In the genomic region with DNA sequence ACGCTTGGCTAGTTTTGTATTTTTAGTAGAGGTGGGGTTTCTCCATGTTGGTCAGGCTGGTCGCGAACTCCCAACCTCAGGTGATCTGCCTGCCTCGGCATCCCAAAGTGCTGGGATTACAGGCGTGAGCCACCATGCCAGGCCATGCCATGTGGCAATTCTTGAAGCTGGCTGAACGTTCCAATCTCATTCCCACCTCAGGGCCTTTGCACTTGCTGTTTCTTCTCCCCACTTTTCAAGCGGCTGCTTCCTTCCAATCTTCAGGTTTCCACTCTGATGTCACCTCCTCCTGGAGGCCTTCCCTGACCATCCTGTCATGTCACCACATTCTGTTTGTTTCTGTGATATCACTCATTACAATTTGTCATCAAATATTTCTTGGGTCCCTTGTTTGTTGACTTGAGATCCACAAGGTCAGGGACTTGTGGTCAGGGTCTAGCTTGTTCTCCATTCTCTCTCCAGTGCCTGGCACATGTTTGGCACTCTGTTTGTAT, we compare ENCODE assay signal across 2 cellular contexts.
TF ChIP-seq lines count a peak whose summit lies in the region.

No MANE protein-coding gene starts in this region.

TF ChIP-seq in A549, 52 proteins besides CTCF, POLR2A, EP300 and RAD21:
- TF ChIP-seq HDAC2 (IDR thresholded peaks at IDR 0.05) (no peak), ZFP36 (IDR thresholded peaks at IDR 0.05; ENCODE audit: borderline replicate concordance, partially characterized antibody) (peak; percentile 53)
TF ChIP-seq in A549: peak in this region for 1.

TF ChIP-seq in GM23338, 12 proteins besides CTCF, POLR2A, EP300 and RAD21:
- TF ChIP-seq CREB1 (CRISPR knock-in tag; IDR thresholded peaks at IDR 0.05; ENCODE audit: low read depth) (no peak), EZH2phosphoT487 (IDR thresholded peaks at IDR 0.05; ENCODE audit: unreplicated experiment) (no peak)
